ENCODE assay signal across 16 cellular contexts in the genomic region with DNA sequence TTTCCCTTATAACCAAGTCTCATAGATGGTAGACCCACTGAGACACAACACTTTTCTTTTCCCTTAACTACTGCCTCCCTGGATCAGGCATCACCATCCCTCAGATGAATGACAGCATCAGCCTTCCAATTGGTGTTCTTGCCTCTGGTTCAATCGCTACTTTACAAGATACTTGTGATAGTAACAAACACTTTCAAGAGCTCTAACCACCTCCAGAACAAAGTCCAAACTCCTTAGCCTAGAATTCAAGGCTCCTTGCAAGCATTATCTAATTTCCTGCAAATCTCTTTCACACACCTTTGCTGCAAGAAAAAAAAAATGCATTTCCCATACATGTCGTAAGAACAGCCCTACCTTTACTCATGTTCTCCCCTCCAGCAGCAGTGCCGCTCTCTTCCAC. TPM values are rescaled to one million over a fixed set of nuclear protein-coding genes. Genes with fewer than 3 reads are reported as not detected.
DNase-seq lines count a peak whose midpoint lies in the region; ATAC-seq, FAIRE-seq and TF ChIP-seq lines count a peak whose summit lies in the region.
"Had no signal": no experiment of that assay in that cellular context is flagged by ENCODE, and none has a peak within 500 bp of the region (broad histone marks: within the 10 kb centered on the region; RNA-seq: fewer than 3 reads in every experiment).

No MANE protein-coding gene starts in this region.

- H2AFZ ChIP-seq in GM12878 (ENCODE audit: control insufficient read depth, low read depth, low read length): no peak overlapping the region

- CTCF ChIA-PET in GM12878 (lab: Yijun Ruan, JAX): no interaction called here

- no peak for TF ChIP-seq EP300 in GM12878 (IDR thresholded peaks at IDR 0.05; ENCODE audit: borderline replicate concordance in 1 of 2, control insufficient read depth in 1 of 2, low read depth in 2 of 2, low read length in 2 of 2)

- H3K36me3 Mint-ChIP-seq in T-helper 17 cell (ENCODE audit: low read depth): peaks cover 16% of the 10 kb centered on the region

- TF ChIP-seq CTCF in GM12878 (IDR thresholded peaks at IDR 0.05 in 2 of 3, conservative IDR thresholded peaks at IDR 0.05 in 1 of 3; ENCODE audit: control insufficient read depth in 2 of 3, extremely low read depth in 1 of 3, insufficient read depth in 1 of 3, low read depth in 3 of 3, low read length in 3 of 3) (no peak), mucosa of descending colon (IDR thresholded peaks at IDR 0.05) (no peak), thyroid gland (IDR thresholded peaks at IDR 0.05) (no peak)

- FAIRE-seq in GM12878 (lab: Jason Lieb, UNC): no peak
- FAIRE-seq: A204.1, HepG2, HTR-8/SVneo had no signal

- TF ChIP-seq POLR2A in GM12878 (IDR thresholded peaks at IDR 0.05; ENCODE audit: low read depth, low read length) (no peak), thyroid gland (IDR thresholded peaks at IDR 0.05) (no peak)

- H3K4me1 ChIP-seq in GM12878 (ENCODE audit: control insufficient read depth, insufficient read depth, low read length): peaks cover 16% of the 10 kb centered on the region
- H3K4me1 ChIP-seq in mucosa of descending colon (ENCODE audit: low read depth): no peaks in the 10 kb centered on the region
- H3K4me1 ChIP-seq in thyroid gland: peaks cover 43 to 58% of the 10 kb centered on the region in 2 donors

- RAD21 ChIA-PET in GM12878 (lab: Charles Lee; ENCODE audit: unreplicated experiment): interaction anchor here (1.0 kb wide), 1 partner anchor 11 kb away, joined by 4 read pairs; no protein-coding TSS in a partner anchor

- no peak for ATAC-seq in T-helper 17 cell
- ATAC-seq in GM12878: no peak
- ATAC-seq in mucosa of descending colon: peak; percentile 59
- ATAC-seq in HG02571 (IDR thresholded peaks at IDR 0.05; ENCODE audit: unreplicated experiment): no peak
- ATAC-seq: HepG2 had no signal

- H3K36me3 ChIP-seq in GM12878 (ENCODE audit: control insufficient read depth in 2 of 2, insufficient read depth in 2 of 2, low read length in 1 of 2) (no peaks in the 10 kb centered on the region; a peak in 2 of 4 replicates), mucosa of descending colon (ENCODE audit: low read depth) (no peaks in the 10 kb centered on the region), thyroid gland (no peaks in the 10 kb centered on the region)

- no peak for DNase-seq in T-helper 17 cell
- DNase-seq in GM12878 (ENCODE audit: low read depth, low spot score): no peak
- DNase-seq in mucosa of descending colon: no peak
- no peak for DNase-seq in thyroid gland
- no peak for DNase-seq in KG1 (lab: John Stamatoyannopoulos, UW)
- no peak for DNase-seq in NCI-H2227 (lab: John Stamatoyannopoulos, UW; ENCODE audit: unreplicated experiment)
- DNase-seq: C1 segment of cervical spinal cord; CD4-positive, alpha-beta T cell; DMS79; HCEC 1CT; HFFc6 had no signal

- SMC1A ChIA-PET in GM12878 (lab: Charles Lee; ENCODE audit: uncharacterized antibody, unreplicated experiment): interaction anchor here (0.6 kb wide), 1 partner anchor 889 kb away, joined by 3 read pairs; no protein-coding TSS in a partner anchor

- H3K27ac Mint-ChIP-seq in T-helper 17 cell: peak overlapping the region; percentile 0
- H3K27ac Mint-ChIP-seq: B cell; CD4-positive, alpha-beta T cell; HFFc6 had no signal

- no peak overlapping the region for H3K4me2 ChIP-seq in GM12878 (ENCODE audit: control insufficient read depth, insufficient read depth)

- WGBS in GM12878 (ENCODE audit: insufficient coverage, insufficient replicate concordance, low lambda C conversion rate, missing lambda C conversion rate): 93% methylated on average over 3 of the region's 3 CpGs
- 90 to 91% methylated on average over 3 of the region's 3 CpGs for WGBS in thyroid gland, 2 donors

- in situ Hi-C loops in GM12878 (cut with MboI): no loop called here

- no peak overlapping the region for H3K9ac ChIP-seq in GM12878 (ENCODE audit: control insufficient read depth, insufficient read depth, low read length)

- H3K79me2 ChIP-seq in GM12878 (ENCODE audit: control insufficient read depth, insufficient read depth, low read length): peaks cover 16% of the 10 kb centered on the region

- peaks cover 40% of the 10 kb centered on the region for H3K4me1 Mint-ChIP-seq in T-helper 17 cell

- no peak overlapping the region for H3K4me3 Mint-ChIP-seq in T-helper 17 cell
- H3K4me3 Mint-ChIP-seq: B cell; CD4-positive, alpha-beta T cell; HFFc6 had no signal

- H3K9me3 ChIP-seq in T-helper 17 cell (ENCODE audit: control insufficient read depth, low read length, poor library complexity, severe bottlenecking) (no peaks in the 10 kb centered on the region), GM12878 (replicated peaks; ENCODE audit: control insufficient read depth, insufficient read depth, low read length) (no peaks in the 10 kb centered on the region), mucosa of descending colon (no peaks in the 10 kb centered on the region), thyroid gland (no peaks in the 10 kb centered on the region)

- H3K27me3 ChIP-seq in GM12878 (replicated peaks in 1 of 2; ENCODE audit: control insufficient read depth in 2 of 2, insufficient read depth in 2 of 2, low read length in 1 of 2) (no peaks in the 10 kb centered on the region), thyroid gland (no peaks in the 10 kb centered on the region)

- H3K27ac ChIP-seq in GM12878 (ENCODE audit: control insufficient read depth, insufficient read depth): no peak overlapping the region
- H3K27ac ChIP-seq in thyroid gland: peak overlapping the region; percentile 65 to 84 (median 81)

- no peaks in the 10 kb centered on the region for H4K20me1 ChIP-seq in GM12878 (ENCODE audit: control insufficient read depth, insufficient read depth)

- POLR2A ChIA-PET in GM12878 (lab: Charles Lee): no interaction called here

- intact Hi-C loops in GM12878 (cut with micrococcal nuclease; ENCODE audit: unreplicated experiment) (no loop called here), mucosa of descending colon (cut with DNase I, micrococcal nuclease) (no loop called here), thyroid gland (cut with DNase I) (no loop called here)

- TF ChIP-seq RAD21 in GM12878 (IDR thresholded peaks at IDR 0.05; ENCODE audit: insufficient read depth, low read depth, low read length): no peak

- BruUV-seq in GM12878 (replicated peaks; lab: Mats Ljungman, UMichigan): TSS peak; percentile 46

- H3K4me3 ChIP-seq in GM12878 (no peak overlapping the region), mucosa of descending colon (no peak overlapping the region), thyroid gland (replicated peaks in 1 of 3) (no peak overlapping the region)

- H3K27me3 Mint-ChIP-seq in T-helper 17 cell: no peaks in the 10 kb centered on the region
- H3K27me3 Mint-ChIP-seq: B cell; CD4-positive, alpha-beta T cell had no signal

TF ChIP-seq in GM12878, 131 proteins besides CTCF, POLR2A, EP300 and RAD21 (continues in another document):
- TF ChIP-seq ATF7 (IDR thresholded peaks at IDR 0.05; ENCODE audit: low read depth) (no peak), ZBTB33 (IDR thresholded peaks at IDR 0.05) (no peak), SREBF1 (IDR thresholded peaks at IDR 0.05; ENCODE audit: low read length) (no peak), RCOR1 (conservative IDR thresholded peaks at IDR 0.05; ENCODE audit: low read depth, low read length) (no peak), FOXM1 (IDR thresholded peaks at IDR 0.05; ENCODE audit: low read depth, low read length) (no peak), MYC (IDR thresholded peaks at IDR 0.05; ENCODE audit: insufficient read depth, insufficient read length, insufficient replicate concordance, low read length, severe bottlenecking) (no peak), MAX (IDR thresholded peaks at IDR 0.05; ENCODE audit: low read depth, low read length) (no peak), ZNF217 (IDR thresholded peaks at IDR 0.05) (no peak)

RNA-seq across cellular contexts. Expression of gene RALGAPA2, which starts 33.1 kb away (rescaled TPM):
- total RNA-seq in T-helper 17 cell (10 to 100 TPM; 27.8 to 29.5 TPM), GM12878 (2014; rRNA removed) (22.0 and 23.2 TPM in 2 replicates), GM12878 (2014; rRNA removed; fragmentation: Illumina TruSeq; extraction: Trizol) (18.7 and 19.3 TPM in 2 replicates), GM12878 (2021) (29.4 and 30.7 TPM in 2 replicates), mucosa of descending colon (10 to 100 TPM; 46.3 to 85.9 (median 66.9) TPM), thyroid gland (100 to 1,000 TPM in 1 of 4 donors, 10 to 100 TPM in 3; 89.7 to 126 (median 97.8) TPM)
- total RNA-seq in GM12878 (2013; cell fraction: nucleolus; rRNA removed): 91.9 and 98.1 TPM in 2 replicates
- polyA plus RNA-seq in GM12878 (2011; ENCODE audit: low read depth): 8.1 TPM
- polyA plus RNA-seq in GM12878 (2011; rRNA removed) (8.2 and 10.9 TPM in 2 replicates), GM12878 (2014; fragmentation: Illumina TruSeq; extraction: Trizol) (23.5 and 24.1 TPM in 2 replicates), GM12878 (2014; fragmentation: Nextera tagmentation; extraction: Ambion mirVana) (1 to 10 TPM; 2.9 to 4.0 TPM), GM12878 (2014; rRNA removed) (14.4 and 16.3 TPM in 2 replicates), GM12878 (2016; fragmentation: Nextera tagmentation; extraction: Ambion mirVana) (10 to 100 TPM; 20.4 to 20.5 TPM)
- polyA plus RNA-seq in GM12878 (2011; cell fraction: cytosol; rRNA removed): 6.3 and 8.0 TPM in 2 replicates
- 21.0 and 23.1 TPM in 2 replicates for polyA plus RNA-seq in GM12878 (2011; cell fraction: nucleus; rRNA removed)
- polyA plus RNA-seq in GM12878 (2012): 8.4 and 9.2 TPM in 2 replicates
- polyA minus RNA-seq in GM12878 (2011; rRNA and poly(A)+ RNA removed): 28.7 TPM in 2 replicates
- 7.9 and 9.0 TPM in 2 replicates for polyA minus RNA-seq in GM12878 (2011; cell fraction: cytosol; rRNA and poly(A)+ RNA removed)
- 46.5 and 55.2 TPM in 2 replicates for polyA minus RNA-seq in GM12878 (2011; cell fraction: nucleus; rRNA and poly(A)+ RNA removed)
